Comparison of ENCODE assay signal across 34 cellular contexts in the genomic region with DNA sequence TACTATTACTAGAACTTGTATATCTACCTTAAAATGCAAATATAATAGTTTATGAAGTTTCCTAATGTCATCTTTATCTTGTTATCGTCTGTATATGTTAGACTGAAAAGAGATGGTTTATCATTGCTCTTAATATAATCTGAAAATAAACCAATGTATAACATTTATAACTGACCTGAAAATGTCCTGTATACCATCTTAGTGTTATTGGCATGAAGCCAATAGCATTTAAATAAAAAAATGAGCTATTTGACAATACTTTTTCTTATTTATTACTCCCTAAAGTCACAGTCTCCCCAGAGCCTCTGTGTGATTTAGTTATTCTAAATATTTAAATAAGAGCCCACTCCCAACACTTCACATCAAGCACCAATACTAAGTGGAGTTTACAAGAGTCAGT. TPM values are rescaled to one million over a fixed set of nuclear protein-coding genes. Genes with fewer than 3 reads are reported as not detected.
"Had no signal": no experiment of that assay in that cellular context is flagged by ENCODE, and none has a peak within 500 bp of the region (broad histone marks: within the 10 kb centered on the region; RNA-seq: fewer than 3 reads in every experiment).

No MANE protein-coding gene starts in this region.

- ATAC-seq: effector memory CD8-positive, alpha-beta T cell; esophagus mucosa; gastrocnemius medialis; heart right ventricle; left cardiac atrium; left lung; left ventricle myocardium superior; lower lobe of right lung; mucosa of descending colon had no signal

- H3K27me3 ChIP-seq: esophagus squamous epithelium, gastrocnemius medialis, heart right ventricle, left lung had no signal

- H3K9me3 ChIP-seq: esophagus squamous epithelium, gastrocnemius medialis, heart right ventricle, left lung, lower lobe of right lung, mucosa of descending colon had no signal

- DNase-seq: dermis blood vessel endothelial cell; effector CD8-positive, alpha-beta T cell; effector memory CD8-positive, alpha-beta T cell; endodermal cell; erythroblast; esophagus squamous epithelium; foreskin fibroblast; foreskin melanocyte; gastrocnemius medialis; glutamatergic neuron; head of caudate nucleus; heart right ventricle; hippocampal formation; left cardiac atrium; left lung; left ventricle myocardium superior; lower lobe of right lung; mesenchymal stem cell; mucosa of descending colon; naive B cell had no signal

- FAIRE-seq: colon, endometrium, islet of Langerhans, keratinocyte had no signal

- H3K4me1 ChIP-seq: esophagus squamous epithelium, gastrocnemius medialis, heart right ventricle, left lung, lower lobe of right lung had no signal

- H3K27ac ChIP-seq: coronary artery, epithelial cell of prostate, esophagus squamous epithelium, gastrocnemius medialis, heart right ventricle, left lung, lower lobe of right lung had no signal

- H3K36me3 ChIP-seq: esophagus squamous epithelium, gastrocnemius medialis, heart right ventricle, left lung, lower lobe of right lung had no signal

- H3K4me3 ChIP-seq: coronary artery, esophagus squamous epithelium, gastrocnemius medialis, heart right ventricle, left lung, lower lobe of right lung, mucosa of descending colon had no signal

RNA-seq across cellular contexts. Expression of gene VWC2L, which starts 1.8 kb away (rescaled TPM):
- total RNA-seq: dermis blood vessel endothelial cell, endodermal cell, esophagus mucosa, esophagus squamous epithelium, gastrocnemius medialis, glomerular endothelial cell, heart right ventricle, kidney epithelial cell, left cardiac atrium, left lung, left ventricle myocardium superior, lower leg skin, lower lobe of right lung, lung microvascular endothelial cell, mesenteric fat pad, mesothelial cell of epicardium, mucosa of descending colon, myocyte had no signal
- polyA plus RNA-seq: heart right ventricle, keratinocyte had no signal
